Comparison of ENCODE assay signal across 13 cellular contexts in the genomic region with DNA sequence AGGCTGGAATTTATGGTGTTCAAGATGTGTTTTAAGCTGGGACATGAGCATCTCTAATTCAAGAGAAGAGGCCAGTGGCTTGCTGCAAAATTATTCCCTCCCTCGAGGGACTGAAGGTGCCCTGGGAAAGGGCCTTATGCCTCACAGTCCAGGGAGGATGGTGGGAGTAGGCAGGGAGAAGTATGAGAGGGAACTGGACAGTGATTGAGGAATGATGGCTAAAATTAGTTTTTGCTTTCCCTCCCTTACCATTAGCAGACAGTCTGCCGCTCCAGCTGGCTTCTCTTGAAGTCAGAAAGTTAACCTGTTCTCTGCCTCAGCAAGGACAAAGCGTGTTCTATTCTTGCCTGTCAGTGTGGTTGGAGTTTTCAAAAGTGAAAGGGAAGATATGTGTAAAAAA.
"Had no signal": no experiment of that assay in that cellular context is flagged by ENCODE, and none has a peak within 500 bp of the region (broad histone marks: within the 10 kb centered on the region; RNA-seq: fewer than 3 reads in every experiment).

No MANE protein-coding gene starts in this region.

- H3K4me1 Mint-ChIP-seq: central memory CD8-positive, alpha-beta T cell; natural killer cell had no signal

- H3K27me3 Mint-ChIP-seq: activated CD8-positive, alpha-beta T cell treated with anti-CD3 and anti-CD28 coated beads for 36 hours; central memory CD8-positive, alpha-beta T cell had no signal

- H3K9me3 Mint-ChIP-seq: activated CD8-positive, alpha-beta T cell treated with anti-CD3 and anti-CD28 coated beads for 36 hours; activated T-cell treated with anti-CD3 and anti-CD28 coated beads, Interleukin-2, amount 50 U/mL, for 72 hours; dendritic cell treated with granulocyte-macrophage colony-stimulating factor and Interleukin-4, amounts not matched to agents 40 ng/mL and 50 ng/mL, for 4 days; natural killer cell had no signal

- H3K27ac Mint-ChIP-seq: activated CD8-positive, alpha-beta T cell treated with anti-CD3 and anti-CD28 coated beads for 36 hours; activated T-cell treated with anti-CD3 and anti-CD28 coated beads, Interleukin-2, amount 50 U/mL, for 72 hours; dendritic cell treated with granulocyte-macrophage colony-stimulating factor and Interleukin-4, amounts not matched to agents 40 ng/mL and 50 ng/mL, for 4 days; natural killer cell had no signal

- DNase-seq: activated CD4-positive, alpha-beta T cell treated with anti-CD3 and anti-CD28 coated beads for 4 hours; activated CD8-positive, alpha-beta memory T cell treated with anti-CD3 and anti-CD28 coated beads, Interleukin-2, amount 50 U/mL, for 4 hours; activated CD8-positive, alpha-beta T cell treated with anti-CD3 and anti-CD28 coated beads for 36 hours; activated naive CD4-positive, alpha-beta T cell; activated T-cell treated with anti-CD3 and anti-CD28 coated beads, Interleukin-2, amount 50 U/mL, for 72 hours; mucosa of descending colon; natural killer cell; occipital lobe; T-helper 1 cell had no signal

- ATAC-seq: activated CD8-positive, alpha-beta T cell treated with anti-CD3 and anti-CD28 coated beads for 36 hours; activated T-cell treated with anti-CD3 and anti-CD28 coated beads, Interleukin-2, amount 50 U/mL, for 72 hours; mucosa of descending colon; natural killer cell had no signal

- H3K36me3 Mint-ChIP-seq: natural killer cell had no signal

- H3K9me3 ChIP-seq: mucosa of descending colon had no signal

- H3K4me3 Mint-ChIP-seq: activated CD8-positive, alpha-beta T cell treated with anti-CD3 and anti-CD28 coated beads for 36 hours; activated T-cell treated with anti-CD3 and anti-CD28 coated beads, Interleukin-2, amount 50 U/mL, for 72 hours; central memory CD8-positive, alpha-beta T cell; dendritic cell treated with granulocyte-macrophage colony-stimulating factor and Interleukin-4, amounts not matched to agents 40 ng/mL and 50 ng/mL, for 4 days; natural killer cell had no signal

- H3K4me3 ChIP-seq: mucosa of descending colon, skin epidermis had no signal

- H3K27ac ChIP-seq: skin epidermis, VCaP had no signal
